Comparison of ENCODE assay signal across 20 cellular contexts in genomic region chr2:29456429-29456828, GRCh38.
"Had no signal": no experiment of that assay in that cellular context is flagged by ENCODE, and none has a peak within 500 bp of the region (broad histone marks: within the 10 kb centered on the region; RNA-seq: fewer than 3 reads in every experiment).

No MANE protein-coding gene starts in this region.

- H3K27ac ChIP-seq: SJSA1, SK-N-MC had no signal

- H3K4me3 ChIP-seq: SJSA1, SK-N-MC had no signal

- H3K36me3 ChIP-seq: SJSA1 had no signal

- FAIRE-seq: RCC 7860 had no signal

- H3K27me3 ChIP-seq: SJSA1 had no signal

- DNase-seq: Karpas-422, KG1, MV-4-11, NCI-H1048, NCI-H1105, NCI-H1417, NCI-H1436 treated with DMSO at 0.1 percent for 48 hours, NCI-H1694, NCI-H187 treated with DMSO at 0.1 percent for 48 hours, NCI-H2029 treated with DMSO at 0.1 percent for 48 hours, NCI-H2171 treated with DMSO at 0.1 percent for 48 hours, NCI-H524, NCI-H526 treated with DMSO at 0.1 percent for 48 hours, NCI-H748 treated with DMSO at 0.1 percent for 48 hours, Right ventricle myocardium superior, RPMI8226, SIG-M5 had no signal

- H3K9me3 ChIP-seq: SJSA1 had no signal
